ENCODE assay signal across 23 cellular contexts in the genomic region with DNA sequence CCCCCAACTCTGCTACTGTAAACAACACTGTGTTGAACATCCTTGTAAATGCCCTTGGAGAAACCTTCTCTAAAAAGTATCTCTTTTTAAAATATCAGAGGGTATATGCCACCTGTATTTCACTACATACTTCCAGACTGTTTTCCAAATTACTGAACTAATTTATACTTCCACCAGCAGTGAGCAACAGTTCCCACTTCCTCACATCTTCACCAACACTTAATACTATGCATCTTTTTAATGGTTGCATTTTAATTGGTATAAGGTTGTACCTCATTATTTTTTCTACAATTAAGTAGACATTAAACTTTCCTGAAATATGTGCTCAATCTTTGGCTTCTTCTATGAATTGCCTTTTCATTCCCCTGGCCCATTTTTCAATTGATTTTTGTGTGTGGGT. TPM values are rescaled to one million over a fixed set of nuclear protein-coding genes. Genes with fewer than 3 reads are reported as not detected.
DNase-seq lines count a peak whose midpoint lies in the region; TF ChIP-seq lines count a peak whose summit lies in the region.
"Had no signal": no experiment of that assay in that cellular context is flagged by ENCODE, and none has a peak within 500 bp of the region (broad histone marks: within the 10 kb centered on the region; RNA-seq: fewer than 3 reads in every experiment).

No MANE protein-coding gene starts in this region.

- CTCF ChIA-PET in Caco-2 (lab: Charles Lee) (interaction anchor here (2.0 kb wide), 1 partner anchor 15 kb away, joined by 14 read pairs; no protein-coding TSS in a partner anchor), PC-9 (lab: Charles Lee) (no interaction called here)

- H3K4me3 ChIP-seq in Caco-2 (ENCODE audit: low read depth, low read length) (no peak overlapping the region), PC-9 (no peak overlapping the region), thyroid gland (replicated peaks in 1 of 3) (no peak overlapping the region)
- H3K4me3 ChIP-seq: A549; BLaER1 treated with 17β-estradiol and CSF1 and Interleukin-3, amounts not matched to agents 10 nM and 100 nM; GM12878 had no signal

- no peak overlapping the region for H2AFZ ChIP-seq in PC-9

- H3K9me2 ChIP-seq in PC-9 (ENCODE audit: insufficient read depth) = no peaks in the 10 kb centered on the region

- intact Hi-C loops in Caco-2 (cut with micrococcal nuclease; ENCODE audit: unreplicated experiment) = loop anchor here (1.0 kb wide), 1 partner anchor 7 kb away; no protein-coding TSS in a partner anchor
- intact Hi-C loops in PC-9 (cut with micrococcal nuclease; ENCODE audit: unreplicated experiment) = no loop called here
- intact Hi-C loops in dendritic cell treated with granulocyte-macrophage colony-stimulating factor and Interleukin-4, amounts not matched to agents 40 ng/mL and 50 ng/mL, for 4 days (cut with micrococcal nuclease) = loop anchor here (5.0 kb wide), 1 partner anchor 38 kb away; the partner anchor contains the start of gene CD209
- intact Hi-C loops in thyroid gland (cut with DNase I) = no loop called here

- BruUV-seq in Caco-2 (replicated peaks; lab: Mats Ljungman, UMichigan) (no TSS peak), PC-9 (replicated peaks; lab: Mats Ljungman, UMichigan) (no TSS peak)

- H3F3A ChIP-seq in PC-9 (ENCODE audit: insufficient read depth, low read depth) = peaks cover 38% of the 10 kb centered on the region

- H3K4me3 Mint-ChIP-seq in Caco-2 (ENCODE audit: unreplicated experiment) = no peak overlapping the region
- no peak overlapping the region for H3K4me3 Mint-ChIP-seq in dendritic cell treated with granulocyte-macrophage colony-stimulating factor and Interleukin-4, amounts not matched to agents 40 ng/mL and 50 ng/mL, for 4 days
- H3K4me3 Mint-ChIP-seq: B cell; CD4-positive, alpha-beta T cell; CD8-positive, alpha-beta T cell had no signal

- no peaks in the 10 kb centered on the region for H3K36me3 Mint-ChIP-seq in Caco-2 (ENCODE audit: insufficient read depth, unreplicated experiment)
- peaks cover 7% of the 10 kb centered on the region for H3K36me3 Mint-ChIP-seq in dendritic cell treated with granulocyte-macrophage colony-stimulating factor and Interleukin-4, amounts not matched to agents 40 ng/mL and 50 ng/mL, for 4 days (ENCODE audit: low read depth)
- H3K36me3 Mint-ChIP-seq: CD8-positive, alpha-beta T cell had no signal

- peak overlapping the region; percentile 1 for H3K27ac ChIP-seq in PC-9
- H3K27ac ChIP-seq in thyroid gland = no peak overlapping the region
- H3K27ac ChIP-seq: 22Rv1, A549, C4-2B had no signal

- H3K4me1 ChIP-seq in Caco-2 (peaks cover 13% of the 10 kb centered on the region), PC-9 (replicated peaks; ENCODE audit: insufficient read depth) (peaks cover 23% of the 10 kb centered on the region), thyroid gland (peaks cover 0 to 6% of the 10 kb centered on the region in 2 donors)

- no peaks in the 10 kb centered on the region for H4K20me1 ChIP-seq in PC-9 (ENCODE audit: insufficient read depth)
- H4K20me1 ChIP-seq: BLaER1 treated with 17β-estradiol and CSF1 and Interleukin-3, amounts not matched to agents 10 nM and 100 nM had no signal

- peaks cover 30% of the 10 kb centered on the region for H3K4me1 Mint-ChIP-seq in Caco-2 (ENCODE audit: low read depth, unreplicated experiment)
- H3K4me1 Mint-ChIP-seq in dendritic cell treated with granulocyte-macrophage colony-stimulating factor and Interleukin-4, amounts not matched to agents 40 ng/mL and 50 ng/mL, for 4 days (ENCODE audit: low read depth) = peaks cover 76% of the 10 kb centered on the region

- no peaks in the 10 kb centered on the region for H3K27me3 ChIP-seq in Caco-2 (replicated peaks; ENCODE audit: control insufficient read depth, insufficient read depth, low read length)
- H3K27me3 ChIP-seq in PC-9 (ENCODE audit: insufficient read depth, low read depth) = no peaks in the 10 kb centered on the region
- peaks cover 15% of the 10 kb centered on the region for H3K27me3 ChIP-seq in thyroid gland

- peak overlapping the region; percentile 51 for H3K27ac Mint-ChIP-seq in Caco-2 (ENCODE audit: unreplicated experiment)
- peak overlapping the region; percentile 51 for H3K27ac Mint-ChIP-seq in dendritic cell treated with granulocyte-macrophage colony-stimulating factor and Interleukin-4, amounts not matched to agents 40 ng/mL and 50 ng/mL, for 4 days
- H3K27ac Mint-ChIP-seq: B cell; CD4-positive, alpha-beta T cell; CD8-positive, alpha-beta T cell had no signal

- POLR2A ChIA-PET in Caco-2 (lab: Charles Lee) (no interaction called here), PC-9 (lab: Charles Lee; ENCODE audit: unreplicated experiment) (no interaction called here)

- no peaks in the 10 kb centered on the region for H3K9me3 Mint-ChIP-seq in Caco-2 (ENCODE audit: unreplicated experiment)
- H3K9me3 Mint-ChIP-seq in dendritic cell treated with granulocyte-macrophage colony-stimulating factor and Interleukin-4, amounts not matched to agents 40 ng/mL and 50 ng/mL, for 4 days = no peaks in the 10 kb centered on the region
- H3K9me3 Mint-ChIP-seq: CD4-positive, alpha-beta T cell had no signal

- peak overlapping the region; percentile 23; the same call in 1 of the 2 replicates for H3K4me2 ChIP-seq in PC-9

- no peaks in the 10 kb centered on the region for H3K9me3 ChIP-seq in Caco-2
- H3K9me3 ChIP-seq in PC-9 (ENCODE audit: insufficient read depth, low read depth) = no peaks in the 10 kb centered on the region; the same call in 1 of the 2 replicates
- H3K9me3 ChIP-seq in thyroid gland = no peaks in the 10 kb centered on the region

- no peaks in the 10 kb centered on the region for H3K27me3 Mint-ChIP-seq in Caco-2 (ENCODE audit: insufficient read depth, unreplicated experiment)
- H3K27me3 Mint-ChIP-seq in dendritic cell treated with granulocyte-macrophage colony-stimulating factor and Interleukin-4, amounts not matched to agents 40 ng/mL and 50 ng/mL, for 4 days = peaks cover 32% of the 10 kb centered on the region

- TF ChIP-seq POLR2A in thyroid gland (IDR thresholded peaks at IDR 0.05) = no peak

- H3K36me3 ChIP-seq in Caco-2 (ENCODE audit: control insufficient read depth, insufficient read depth, low read length) = no peaks in the 10 kb centered on the region
- H3K36me3 ChIP-seq in PC-9 (ENCODE audit: low read depth) = no peaks in the 10 kb centered on the region
- no peaks in the 10 kb centered on the region for H3K36me3 ChIP-seq in thyroid gland
- H3K36me3 ChIP-seq: BLaER1 treated with 17β-estradiol and CSF1 and Interleukin-3, amounts not matched to agents 10 nM and 100 nM had no signal

- no peak for DNase-seq in Caco-2
- no peak for DNase-seq in PC-9
- DNase-seq in NCI-H69 (lab: John Stamatoyannopoulos, UW) = no peak
- DNase-seq in MV-4-11 (lab: John Stamatoyannopoulos, UW) = no peak
- no peak for DNase-seq in thyroid gland
- DNase-seq: CD4-positive, alpha-beta T cell; CD8-positive, alpha-beta T cell; DMS 273 treated with DMSO at 0.1 percent for 48 hours; DMS153; DMS53; DMS79; DND-41; GDM1 had no signal

- TF ChIP-seq CTCF in Caco-2 (IDR thresholded peaks at IDR 0.05; ENCODE audit: insufficient read depth in 1 of 2, low read depth in 1 of 2, low read length in 1 of 2, severe bottlenecking in 1 of 2, unreplicated experiment in 1 of 2) (no peak), PC-9 (conservative IDR thresholded peaks at IDR 0.05) (no peak), thyroid gland (IDR thresholded peaks at IDR 0.05) (no peak)

- no peaks in the 10 kb centered on the region for H3K79me2 ChIP-seq in PC-9 (ENCODE audit: low read depth)

RNA-seq across cellular contexts. Expression of gene CLEC4M, which starts 21.8 kb away (rescaled TPM):
- not detected in 2 replicates for total RNA-seq in Caco-2 (2022)
- not detected in 2 replicates for total RNA-seq in PC-9 (2021)
- total RNA-seq in thyroid gland = under 1 TPM in 1 of 4 donors, not detected in 3; 0.13 TPM
- total RNA-seq: CD4-positive, alpha-beta T cell; CD8-positive, alpha-beta T cell; Daoy; G401 had no signal

RNA-seq across cellular contexts. Expression of gene CD209, which starts 37.5 kb away (rescaled TPM):
- total RNA-seq in Caco-2 (2022) (not detected in 2 replicates), PC-9 (2021) (not detected in 2 replicates), thyroid gland (1 to 10 TPM; 1.5 to 6.4 (median 3.3) TPM)
- total RNA-seq: A172; B cell; CD4-positive, alpha-beta T cell; CD8-positive, alpha-beta T cell; Daoy; G401 had no signal

RNA-seq across cellular contexts. Expression of gene EVI5L, which starts 45.2 kb away (rescaled TPM):
- total RNA-seq in Caco-2 (2022) = 6.5 and 9.8 TPM in 2 replicates
- total RNA-seq in PC-9 (2021) = 13.1 and 19.2 TPM in 2 replicates
- total RNA-seq in thyroid gland = 10 to 100 TPM in 3 of 4 donors, 1 to 10 TPM in 1; 9.8 to 29.3 (median 21.8) TPM

RNA-seq across cellular contexts. Expression of gene CLEC4G, which starts 52.9 kb away (rescaled TPM):
- total RNA-seq in Caco-2 (2022) = not detected in 2 replicates
- total RNA-seq in PC-9 (2021) = not detected in 2 replicates
- total RNA-seq in thyroid gland = 1 to 10 TPM in 2 of 4 donors, under 1 TPM in 2; 0.22 to 2.0 (median 0.81) TPM
- total RNA-seq: A172; B cell; CD4-positive, alpha-beta T cell; CD8-positive, alpha-beta T cell; Daoy; G401; GM12878 had no signal

Comparison
In these comparisons a context has a peak if more than half of its experiments do, and no peak if none do; other contexts are left out.
1. intact Hi-C loops: an anchor here in Caco-2 (1.0 kb wide) and dendritic cell treated with granulocyte-macrophage colony-stimulating factor and Interleukin-4, amounts not matched to agents 40 ng/mL and 50 ng/mL, for 4 days (5.0 kb wide); none called in PC-9 and thyroid gland.